8 cellular contexts compared by ENCODE assay signal in the genomic region with DNA sequence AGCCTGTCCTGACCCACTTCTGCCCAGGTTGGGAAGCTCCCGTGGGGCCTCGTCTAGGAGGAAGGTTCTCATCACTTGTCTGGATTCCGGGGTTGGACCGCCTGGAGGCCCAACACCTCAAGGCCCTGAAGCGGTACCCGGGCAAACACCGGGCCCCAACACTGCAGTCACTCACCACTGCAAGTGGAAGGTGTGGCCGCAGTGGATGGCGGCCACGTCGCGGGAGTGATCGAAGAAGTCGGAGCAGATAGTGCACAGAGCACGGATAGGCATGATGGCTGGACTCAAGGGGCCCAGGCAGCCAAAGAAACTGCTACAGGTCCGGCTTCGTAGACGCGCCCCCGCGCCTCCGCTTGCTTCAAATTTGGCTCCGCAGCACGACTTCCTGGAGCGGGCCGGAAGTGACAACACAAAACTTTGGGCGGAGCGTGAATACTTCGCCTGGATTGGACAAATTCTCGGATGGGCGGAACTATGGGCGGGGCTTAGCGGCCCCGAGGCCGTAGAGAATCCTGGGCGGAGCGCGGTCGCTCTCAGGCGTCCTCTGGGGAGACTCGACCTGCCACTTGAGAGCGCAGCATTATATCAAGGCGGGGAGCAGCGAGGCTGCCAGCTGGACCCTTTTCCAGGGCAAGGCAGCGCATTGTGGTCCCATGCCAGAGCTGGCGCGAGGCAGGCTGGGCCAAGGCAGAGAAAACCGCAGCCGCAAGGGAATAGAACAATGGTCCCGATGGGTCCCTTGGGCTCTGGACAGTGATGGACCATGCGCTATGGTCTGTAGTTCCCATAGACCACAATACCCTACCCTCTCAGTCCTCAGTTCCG. TPM values are rescaled to one million over a fixed set of nuclear protein-coding genes. Genes with fewer than 3 reads are reported as not detected.
DNase-seq lines count a peak whose midpoint lies in the region; ATAC-seq and TF ChIP-seq lines count a peak whose summit lies in the region.

A gene with protein sequence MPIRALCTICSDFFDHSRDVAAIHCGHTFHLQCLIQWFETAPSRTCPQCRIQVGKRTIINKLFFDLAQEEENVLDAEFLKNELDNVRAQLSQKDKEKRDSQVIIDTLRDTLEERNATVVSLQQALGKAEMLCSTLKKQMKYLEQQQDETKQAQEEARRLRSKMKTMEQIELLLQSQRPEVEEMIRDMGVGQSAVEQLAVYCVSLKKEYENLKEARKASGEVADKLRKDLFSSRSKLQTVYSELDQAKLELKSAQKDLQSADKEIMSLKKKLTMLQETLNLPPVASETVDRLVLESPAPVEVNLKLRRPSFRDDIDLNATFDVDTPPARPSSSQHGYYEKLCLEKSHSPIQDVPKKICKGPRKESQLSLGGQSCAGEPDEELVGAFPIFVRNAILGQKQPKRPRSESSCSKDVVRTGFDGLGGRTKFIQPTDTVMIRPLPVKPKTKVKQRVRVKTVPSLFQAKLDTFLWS (minus strand): TSS at position 384 of the 825 bp plus-strand sequence. CDS start 111 bp downstream, at position 273.

- POLR2A ChIA-PET in RWPE1 (lab: Yijun Ruan, JAX; ENCODE audit: low non-redundant PET): interaction anchor here (0.5 kb wide), 1 partner anchor 73 kb away, joined by 3 read pairs; a partner anchor contains a TSS

- intact Hi-C loops in natural killer cell (cut with micrococcal nuclease): loop anchor here (1.0 to 5.0 kb wide), 2 partner anchors 48 to 86 kb away; a partner anchor contains a TSS

- H3K4me1 Mint-ChIP-seq in activated T-helper 17 cell treated with anti-CD3 and anti-CD28 coated beads, Interleukin-2, amount 50 U/mL, for 72 hours: no peaks in the 10 kb centered on the region
- H3K4me1 Mint-ChIP-seq in natural killer cell: peaks cover 7 to 11% of the 10 kb centered on the region in 2 donors

- DNase-seq in EL (peak; percentile 93), GOT3 (lab: John Stamatoyannopoulos, UW) (peak; percentile 71), LHCN-M2 (ENCODE audit: low read depth) (peak; percentile 89), RWPE1 (ENCODE audit: low spot score) (peak; percentile 97), fibroblast of peridontal ligament (ENCODE audit: extremely low read depth) (peak; percentile 91), natural killer cell (peak; percentile 95)
- DNase-seq in stimulated activated naive CD4-positive, alpha-beta T cell (lab: John Stamatoyannopoulos, UW): peak; percentile 84 to 94 (median 91)

- H3K9me3 Mint-ChIP-seq in activated T-helper 17 cell treated with anti-CD3 and anti-CD28 coated beads, Interleukin-2, amount 50 U/mL, for 72 hours: no peaks in the 10 kb centered on the region
- no peaks in the 10 kb centered on the region for H3K9me3 Mint-ChIP-seq in natural killer cell

- peak within 1 kb of the TSS; percentile 96 for H3K4me3 Mint-ChIP-seq in activated T-helper 17 cell treated with anti-CD3 and anti-CD28 coated beads, Interleukin-2, amount 50 U/mL, for 72 hours
- H3K4me3 Mint-ChIP-seq in natural killer cell: peak within 1 kb of the TSS; percentile 83

- H3K27me3 Mint-ChIP-seq in activated T-helper 17 cell treated with anti-CD3 and anti-CD28 coated beads, Interleukin-2, amount 50 U/mL, for 72 hours: no peaks in the 10 kb centered on the region
- no peaks in the 10 kb centered on the region for H3K27me3 Mint-ChIP-seq in natural killer cell (ENCODE audit: low read depth in 2 of 2)

- TF ChIP-seq CTCF in RWPE1 (conservative IDR thresholded peaks at IDR 0.05; ENCODE audit: low read depth) (no peak), natural killer cell (IDR thresholded peaks at IDR 0.05) (no peak)

- CTCF ChIA-PET in RWPE1 (lab: Yijun Ruan, JAX): interaction anchor here (0.7 kb wide), 1 partner anchor 12 kb away, joined by 3 read pairs; no protein-coding TSS in a partner anchor

- H3K27ac Mint-ChIP-seq in activated T-helper 17 cell treated with anti-CD3 and anti-CD28 coated beads, Interleukin-2, amount 50 U/mL, for 72 hours: peak within 1 kb of the TSS; percentile 87
- H3K27ac Mint-ChIP-seq in natural killer cell: peak within 1 kb of the TSS; percentile 83 to 90

- ATAC-seq in activated T-helper 17 cell treated with anti-CD3 and anti-CD28 coated beads, Interleukin-2, amount 50 U/mL, for 72 hours (replicated peaks): peak; percentile 100
- ATAC-seq in natural killer cell: peak; percentile 99 to 100 (median 99)

- H3K27ac ChIP-seq in RWPE1: peak within 1 kb of the TSS; percentile 70

- H3K36me3 Mint-ChIP-seq in activated T-helper 17 cell treated with anti-CD3 and anti-CD28 coated beads, Interleukin-2, amount 50 U/mL, for 72 hours (ENCODE audit: low read depth): no peaks in the 10 kb centered on the region
- H3K36me3 Mint-ChIP-seq in natural killer cell: no peaks in the 10 kb centered on the region

RNA-seq across cellular contexts. Expression of the gene that starts here (rescaled TPM):
- total RNA-seq in LHCN-M2 (2014; rRNA removed): 13.8 and 14.5 TPM in 2 replicates
- polyA plus RNA-seq in LHCN-M2 (2012): 7.7 TPM
- 10 to 100 TPM; 19.6 to 24.5 TPM for total RNA-seq in activated T-helper 17 cell treated with anti-CD3 and anti-CD28 coated beads, Interleukin-2, amount 50 U/mL, for 72 hours
- total RNA-seq in natural killer cell: 1 to 10 TPM; 3.3 to 6.2 (median 4.0) TPM

Comparison
In these comparisons a context has a peak if more than half of its experiments do, and no peak if none do; other contexts are left out.
1. Peak in every context shown above with its lines: DNase-seq, ATAC-seq and H3K27ac ChIP-seq.